Comparison of ENCODE assay signal across 15 cellular contexts in the genomic region with DNA sequence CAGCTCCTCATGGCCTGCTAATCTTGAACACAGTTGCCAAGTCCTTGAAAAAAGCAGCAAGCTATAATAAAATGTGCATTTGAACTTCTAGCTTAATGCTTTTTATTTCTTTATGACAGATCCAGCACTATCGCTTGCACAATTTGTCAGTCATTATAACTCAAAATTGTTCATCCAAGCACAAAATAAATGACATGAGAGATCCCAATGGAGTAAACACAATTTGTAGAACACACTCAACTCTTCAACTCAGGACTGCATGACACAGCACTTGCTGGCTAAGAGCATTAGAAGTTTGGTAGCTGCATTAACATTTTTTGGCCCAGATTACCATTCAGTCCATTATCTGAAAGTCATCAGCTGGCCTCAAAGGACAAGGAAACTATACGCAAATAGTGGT.
"Had no signal": no experiment of that assay in that cellular context is flagged by ENCODE, and none has a peak within 500 bp of the region (broad histone marks: within the 10 kb centered on the region; RNA-seq: fewer than 3 reads in every experiment).

No MANE protein-coding gene starts in this region.

- H3K9me3 ChIP-seq: ascending aorta, breast epithelium, tibial artery, uterus had no signal

- H3K4me3 ChIP-seq: ascending aorta, breast epithelium, tibial artery, uterus had no signal

- H3K27ac ChIP-seq: ascending aorta, breast epithelium, tibial artery, uterus had no signal

- ATAC-seq: activated T-cell treated with anti-CD3 and anti-CD28 coated beads, Interleukin-2, amount 50 U/mL, for 72 hours; stimulated activated memory B cell treated with anti-CD40 and anti-IgM and Interleukin-4, amounts not matched to agents 10 μg/mL and 1 μg/mL and 100 μg/mL, for 72 hours; WTC11 had no signal

- FAIRE-seq: TTC549 had no signal

- H3K27me3 ChIP-seq: ascending aorta, breast epithelium, tibial artery, uterus had no signal

- DNase-seq: activated CD8-positive, alpha-beta memory T cell treated with anti-CD3 and anti-CD28 coated beads, Interleukin-2, amount 50 U/mL, for 48 hours; activated gamma-delta T cell treated with Interleukin-2 at 50 U/mL for 16 hours; activated T-cell treated with anti-CD3 and anti-CD28 coated beads, Interleukin-2, amount 50 U/mL, for 72 hours; dermis blood vessel endothelial cell; endodermal cell; erythroblast; hippocampal formation; stimulated activated CD4-positive, alpha-beta T cell treated with anti-CD3 and anti-CD28 coated beads, Interleukin-2, amount 100 ng/mL, for 48 hours; tibial artery; uterus had no signal

- H3K36me3 ChIP-seq: ascending aorta, breast epithelium, tibial artery, uterus had no signal

- H3K4me1 ChIP-seq: ascending aorta, breast epithelium, uterus had no signal
